In genomic region chr16:4673387-4674046, GRCh38 we compare ENCODE assay signal across 27 cellular contexts. TPM values are rescaled to one million over a fixed set of nuclear protein-coding genes. Genes with fewer than 3 reads are reported as not detected.
DNase-seq lines count a peak whose midpoint lies in the region; ATAC-seq, FAIRE-seq and TF ChIP-seq lines count a peak whose summit lies in the region.
"Had no signal": no experiment of that assay in that cellular context is flagged by ENCODE, and none has a peak within 500 bp of the region (broad histone marks: within the 10 kb centered on the region; RNA-seq: fewer than 3 reads in every experiment).

No MANE protein-coding gene starts in this region.

- no peak for ATAC-seq in GM18858 (IDR thresholded peaks at IDR 0.05; ENCODE audit: unreplicated experiment)
- ATAC-seq: CD8-positive, alpha-beta T cell; lower lobe of right lung had no signal

- H3K36me3 ChIP-seq in skeletal muscle tissue (ENCODE audit: control insufficient read depth in 3 of 3, insufficient read depth in 3 of 3, low read length in 3 of 3), result peaks cover 37 to 44% (median 38%) of the 10 kb centered on the region in 3 donors
- H3K36me3 ChIP-seq in breast epithelium, result no peaks in the 10 kb centered on the region

- H3K9me3 ChIP-seq in skeletal muscle tissue (ENCODE audit: control insufficient read depth in 3 of 3, low read length in 3 of 3) (no peaks in the 10 kb centered on the region), breast epithelium (no peaks in the 10 kb centered on the region)
- H3K9me3 ChIP-seq: adrenal gland, lower lobe of right lung, prostate gland had no signal

- H3K27me3 ChIP-seq in skeletal muscle tissue (ENCODE audit: control insufficient read depth in 3 of 3, insufficient read depth in 3 of 3, low read length in 3 of 3), result no peaks in the 10 kb centered on the region
- H3K27me3 ChIP-seq in breast epithelium, result no peaks in the 10 kb centered on the region
- H3K27me3 ChIP-seq: adrenal gland had no signal

- intact Hi-C loops in head of caudate nucleus (cut with DNase I), result no loop called here
- intact Hi-C loops in breast epithelium (cut with DNase I; ENCODE audit: low total_unique reads), result no loop called here

- FAIRE-seq in GM12891 (lab: Jason Lieb, UNC), result no peak
- FAIRE-seq: islet of Langerhans, urothelium cell line had no signal

- no peaks in the 10 kb centered on the region for H3K9me3 Mint-ChIP-seq in activated naive CD4-positive, alpha-beta T cell treated with anti-CD3 and anti-CD28 coated beads, Interleukin-2, amount 10 ng/mL, durations not matched to agents 7 days and 5 days
- H3K9me3 Mint-ChIP-seq: activated B cell treated with CpG ODN at 0.5 μM for 24 hours; activated CD4-positive, alpha-beta memory T cell treated with anti-CD3 and anti-CD28 coated beads, Interleukin-2, amount 10 ng/mL, durations not matched to agents 7 days and 5 days; CD8-positive, alpha-beta T cell; T-helper 2 cell treated with Interferon-gamma antibody and Interleukin-4, amounts not matched to agents 5 μg/mL and 100 μg/mL, for 36 hours had no signal

- H3K27ac Mint-ChIP-seq in activated naive CD4-positive, alpha-beta T cell treated with anti-CD3 and anti-CD28 coated beads, Interleukin-2, amount 10 ng/mL, durations not matched to agents 7 days and 5 days, result peak overlapping the region; percentile 67
- H3K27ac Mint-ChIP-seq: activated B cell treated with CpG ODN at 0.5 μM for 24 hours; activated CD4-positive, alpha-beta memory T cell treated with anti-CD3 and anti-CD28 coated beads, Interleukin-2, amount 10 ng/mL, durations not matched to agents 7 days and 5 days; T-helper 2 cell treated with Interferon-gamma antibody and Interleukin-4, amounts not matched to agents 5 μg/mL and 100 μg/mL, for 36 hours had no signal

- DNase-seq in activated naive CD4-positive, alpha-beta T cell treated with anti-CD3 and anti-CD28 coated beads, Interleukin-2, amount 10 ng/mL, durations not matched to agents 7 days and 5 days, result no peak
- DNase-seq in activated naive CD4-positive, alpha-beta T cell (lab: John Stamatoyannopoulos, UW), result no peak
- DNase-seq in head of caudate nucleus (peak in 29 of 42 donors; percentile 29 to 77 (median 57)), GM12891 (ENCODE audit: insufficient read length, low spot score) (no peak), breast epithelium (ENCODE audit: low spot score in 2 of 2) (no peak)
- DNase-seq: activated B cell treated with CpG ODN at 0.5 μM for 24 hours; activated CD4-positive, alpha-beta memory T cell treated with anti-CD3 and anti-CD28 coated beads, Interleukin-2, amount 10 ng/mL, durations not matched to agents 7 days and 5 days; activated gamma-delta T cell; adrenal gland; CD8-positive, alpha-beta T cell; DMS53; GF-D8; IMR-90; lower lobe of right lung; NCI-H1105; NCI-H1930; NCI-H226; NCI-H82 had no signal

- H3K4me1 ChIP-seq in skeletal muscle tissue (ENCODE audit: control insufficient read depth in 3 of 3, insufficient read depth in 3 of 3, low read length in 3 of 3), result peaks cover 0 to 26% (median 13%) of the 10 kb centered on the region in 3 donors
- H3K4me1 ChIP-seq in breast epithelium, result no peaks in the 10 kb centered on the region

- no peak for TF ChIP-seq POLR2A in GM12891 (IDR thresholded peaks at IDR 0.05; ENCODE audit: low read depth, low read length)
- TF ChIP-seq POLR2A in breast epithelium (IDR thresholded peaks at IDR 0.05), result no peak

- no peaks in the 10 kb centered on the region for H3K27me3 Mint-ChIP-seq in activated naive CD4-positive, alpha-beta T cell treated with anti-CD3 and anti-CD28 coated beads, Interleukin-2, amount 10 ng/mL, durations not matched to agents 7 days and 5 days
- H3K27me3 Mint-ChIP-seq: activated B cell treated with CpG ODN at 0.5 μM for 24 hours; activated CD4-positive, alpha-beta memory T cell treated with anti-CD3 and anti-CD28 coated beads, Interleukin-2, amount 10 ng/mL, durations not matched to agents 7 days and 5 days had no signal

- no peak for TF ChIP-seq CTCF in breast epithelium (IDR thresholded peaks at IDR 0.05)

- CTCF ChIA-PET in activated naive CD4-positive, alpha-beta T cell treated with anti-CD3 and anti-CD28 coated beads, Interleukin-2, amount 10 ng/mL, durations not matched to agents 7 days and 5 days (lab: Charles Lee), result no interaction called here

- peaks cover 36% of the 10 kb centered on the region for H3K4me1 Mint-ChIP-seq in activated naive CD4-positive, alpha-beta T cell treated with anti-CD3 and anti-CD28 coated beads, Interleukin-2, amount 10 ng/mL, durations not matched to agents 7 days and 5 days

- H3K4me3 ChIP-seq in skeletal muscle tissue (ENCODE audit: low read length in 3 of 3) (no peak overlapping the region), breast epithelium (no peak overlapping the region)
- H3K4me3 ChIP-seq: adrenal gland, coronary artery, lower lobe of right lung, prostate gland, skin epidermis had no signal

- H3K4me3 Mint-ChIP-seq in activated naive CD4-positive, alpha-beta T cell treated with anti-CD3 and anti-CD28 coated beads, Interleukin-2, amount 10 ng/mL, durations not matched to agents 7 days and 5 days, result no peak overlapping the region
- H3K4me3 Mint-ChIP-seq: activated B cell treated with CpG ODN at 0.5 μM for 24 hours; activated CD4-positive, alpha-beta memory T cell treated with anti-CD3 and anti-CD28 coated beads, Interleukin-2, amount 10 ng/mL, durations not matched to agents 7 days and 5 days; CD8-positive, alpha-beta T cell; T-helper 2 cell treated with Interferon-gamma antibody and Interleukin-4, amounts not matched to agents 5 μg/mL and 100 μg/mL, for 36 hours had no signal

- H3K36me3 Mint-ChIP-seq in activated naive CD4-positive, alpha-beta T cell treated with anti-CD3 and anti-CD28 coated beads, Interleukin-2, amount 10 ng/mL, durations not matched to agents 7 days and 5 days, result peaks cover 28% of the 10 kb centered on the region

- H3K9ac ChIP-seq in skeletal muscle tissue (ENCODE audit: low read depth in 1 of 3, low read length in 3 of 3), result peak overlapping the region in 1 of 3 donors; percentile 25

- H3K27ac ChIP-seq in angular gyrus (ENCODE audit: low read depth, low read length) (peak overlapping the region; percentile 57), skeletal muscle tissue (ENCODE audit: low read depth, low read length) (peak overlapping the region; percentile 66), breast epithelium (no peak overlapping the region)
- H3K27ac ChIP-seq: adrenal gland, coronary artery, lower lobe of right lung, prostate gland, skin epidermis had no signal

TF ChIP-seq in GM12891, 5 proteins besides CTCF, POLR2A, EP300 and RAD21:
- no peak for TF ChIP-seq PAX5 (IDR thresholded peaks at IDR 0.05; ENCODE audit: insufficient read depth, low read length, severe bottlenecking)
- TF ChIP-seq TAF1 (IDR thresholded peaks at IDR 0.05; ENCODE audit: low read depth, low read length), result no peak
- no peak for TF ChIP-seq SPI1 (IDR thresholded peaks at IDR 0.05; ENCODE audit: low read depth, low read length)
- TF ChIP-seq POU2F2 (IDR thresholded peaks at IDR 0.05; ENCODE audit: low read depth, low read length), result no peak
- TF ChIP-seq POLR2AphosphoS5 (IDR thresholded peaks at IDR 0.05; ENCODE audit: low read depth, low read length), result no peak

RNA-seq across cellular contexts. Expression of gene NUDT16L1, which starts 19.8 kb away (rescaled TPM):
- total RNA-seq in skeletal muscle tissue, result 28.2 TPM
- polyA plus RNA-seq in GM12891 (2012; ENCODE audit: low read depth, missing spikeins), result 28.9 TPM
- total RNA-seq in breast epithelium, result 10 to 100 TPM; 22.4 to 38.0 (median 32.3) TPM

RNA-seq across cellular contexts. Expression of gene MGRN1, which starts 48.9 kb away (rescaled TPM):
- total RNA-seq in skeletal muscle tissue (16.2 TPM), breast epithelium (10 to 100 TPM; 26.7 to 28.5 (median 27.9) TPM)
- 29.2 TPM for polyA plus RNA-seq in GM12891 (2012; ENCODE audit: low read depth, missing spikeins)

RNA-seq across cellular contexts. Expression of gene UBALD1, which starts 58.8 kb away (rescaled TPM):
- total RNA-seq in skeletal muscle tissue (1.0 TPM), breast epithelium (10 to 100 TPM in 1 of 3 donors, 1 to 10 TPM in 2; 5.8 to 11.3 (median 7.2) TPM)
- 20.7 TPM for polyA plus RNA-seq in GM12891 (2012; ENCODE audit: low read depth, missing spikeins)

Comparison
In these comparisons a context has a peak if more than half of its experiments do, and no peak if none do; other contexts are left out.
1. DNase-seq: peak in head of caudate nucleus (29 of 42); none in activated naive CD4-positive, alpha-beta T cell treated with anti-CD3 and anti-CD28 coated beads, Interleukin-2, amount 10 ng/mL, durations not matched to agents 7 days and 5 days (single experiment), activated naive CD4-positive, alpha-beta T cell (0 of 4), GM12891 (single experiment) and breast epithelium (0 of 2).
2. H3K27ac ChIP-seq: peak in angular gyrus (single experiment) and skeletal muscle tissue (single experiment); none in breast epithelium (0 of 2).